In the genomic region with DNA sequence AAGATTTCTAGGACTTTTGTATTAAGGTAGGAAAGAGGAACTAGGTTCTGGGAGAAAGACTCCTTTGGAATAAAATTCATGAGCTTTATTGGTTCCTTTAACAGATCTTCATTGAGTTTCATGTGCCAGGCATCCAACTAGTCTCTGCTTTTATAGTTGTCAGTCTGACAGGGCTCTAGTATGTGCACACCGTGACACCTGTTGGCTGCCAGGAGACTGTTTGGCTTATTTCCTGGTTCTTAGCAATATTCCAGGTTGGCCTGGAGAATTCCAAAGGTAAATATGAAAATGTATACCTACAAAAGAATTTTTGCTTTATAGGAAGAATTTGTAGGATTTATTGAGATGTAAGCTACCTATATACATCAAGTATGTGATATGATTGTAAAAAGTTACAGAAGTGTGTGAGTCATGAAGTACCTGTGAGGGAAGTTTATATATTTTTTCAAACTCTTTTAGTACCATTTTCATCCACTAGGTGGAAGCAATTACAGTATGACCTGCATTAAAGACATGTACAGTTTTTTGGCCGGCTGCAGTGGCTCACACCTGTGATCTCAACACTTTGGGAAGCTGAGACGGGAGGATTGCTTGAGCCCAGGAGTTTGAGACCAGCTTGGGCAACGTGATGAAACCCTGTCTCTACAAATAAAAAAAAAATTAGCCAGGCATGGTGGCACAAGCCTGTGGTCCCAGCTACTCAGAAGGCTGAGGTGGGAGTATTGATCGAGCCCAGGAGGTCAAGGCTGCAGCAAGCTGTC, we compare ENCODE assay signal across 8 cellular contexts. TPM values are rescaled to one million over a fixed set of nuclear protein-coding genes. Genes with fewer than 3 reads are reported as not detected.
A peak's percentile ranks its signal among the peaks of the same experiment; 100 is the strongest.
DNase-seq lines count a peak whose midpoint lies in the region; ATAC-seq and TF ChIP-seq lines count a peak whose summit lies in the region.

No MANE protein-coding gene starts in this region.

- peaks cover 0 to 5% (median 0%) of the 10 kb centered on the region in 3 donors for H3K9me3 ChIP-seq in gastroesophageal sphincter
- peaks cover 6% of the 10 kb centered on the region for H3K9me3 ChIP-seq in psoas muscle

- intact Hi-C loops in psoas muscle (cut with DNase I) = loop anchor here (1.0 to 5.0 kb wide), 4 partner anchors 37 to 234 kb away; a partner anchor contains a TSS

- no peak for TF ChIP-seq POLR2A in gastroesophageal sphincter (IDR thresholded peaks at IDR 0.05)

- TF ChIP-seq EP300 in gastroesophageal sphincter (IDR thresholded peaks at IDR 0.05) = no peak

- TF ChIP-seq CTCF in gastroesophageal sphincter (IDR thresholded peaks at IDR 0.05) = peak; percentile 61 to 79 (median 74)
- TF ChIP-seq CTCF in psoas muscle (IDR thresholded peaks at IDR 0.05) = peak; percentile 76

- DNase-seq in DMS153 treated with DMSO at 0.1 percent for 48 hours (lab: John Stamatoyannopoulos, UW; ENCODE audit: unreplicated experiment) (peak; percentile 27), NCI-H2196 treated with DMSO at 0.1 percent for 48 hours (lab: John Stamatoyannopoulos, UW; ENCODE audit: unreplicated experiment) (peak; percentile 42), psoas muscle (peak; percentile 28 to 63), T1000 (lab: John Stamatoyannopoulos, UW) (no peak)
- peak; percentile 2 for DNase-seq in activated CD4-positive, alpha-beta T cell treated with anti-CD3 and anti-CD28 coated beads, Interleukin-2, amount 50 U/mL, for 1 hour

- ATAC-seq in GM19351 (IDR thresholded peaks at IDR 0.05; ENCODE audit: unreplicated experiment) (peak; percentile 88), HG03196 (IDR thresholded peaks at IDR 0.05; ENCODE audit: unreplicated experiment) (peak; percentile 72), gastroesophageal sphincter (peak; percentile 58), psoas muscle (peak; percentile 75 to 83 (median 78))

- H3K36me3 ChIP-seq in gastroesophageal sphincter (peaks cover 3 to 35% of the 10 kb centered on the region in 2 donors), psoas muscle (ENCODE audit: insufficient read depth in 1 of 2, low read depth in 1 of 2) (peaks cover 7 to 42% of the 10 kb centered on the region in 2 donors)

- H3K27me3 ChIP-seq in gastroesophageal sphincter (no peaks in the 10 kb centered on the region), psoas muscle (ENCODE audit: insufficient read depth in 3 of 3, low read length in 2 of 3) (no peaks in the 10 kb centered on the region)

- H3K4me3 ChIP-seq in gastroesophageal sphincter = no peak overlapping the region
- no peak overlapping the region for H3K4me3 ChIP-seq in psoas muscle

- WGBS in gastroesophageal sphincter (ENCODE audit: low coverage in 1 of 2), 2 donors = 29 to 30% methylated on average over 5 of the region's 5 CpGs
- 22 to 31% (median 27%) methylated on average over 5 of the region's 5 CpGs for WGBS in psoas muscle, 3 donors

- H3K4me1 ChIP-seq in gastroesophageal sphincter (no peaks in the 10 kb centered on the region), psoas muscle (peaks cover 9% of the 10 kb centered on the region)

- H3K27ac ChIP-seq in gastroesophageal sphincter (peak overlapping the region in 1 of 4 donors; percentile 4), psoas muscle (peak overlapping the region; percentile 52)

RNA-seq across cellular contexts. Expression of a gene that starts 35.2 kb away (rescaled TPM):
- total RNA-seq in gastroesophageal sphincter (10 to 100 TPM; 11.3 to 38.8 (median 13.8) TPM), psoas muscle (10 to 100 TPM; 28.2 to 49.7 (median 44.2) TPM)
- 10 to 100 TPM; 32.5 to 44.4 (median 39.7) TPM for polyA plus RNA-seq in psoas muscle

RNA-seq across cellular contexts. Expression of a gene that starts 35.3 kb away (rescaled TPM):
- total RNA-seq in gastroesophageal sphincter = 10 to 100 TPM; 12.8 to 16.2 (median 14.6) TPM
- total RNA-seq in psoas muscle = 10 to 100 TPM; 15.1 to 22.8 (median 19.5) TPM
- 10 to 100 TPM in 2 of 3 donors, 1 to 10 TPM in 1; 9.0 to 20.7 (median 12.5) TPM for polyA plus RNA-seq in psoas muscle
